8 cellular contexts compared by ENCODE assay signal in genomic region chr1:38873027-38873969, GRCh38. TPM values are rescaled to one million over a fixed set of nuclear protein-coding genes. Genes with fewer than 3 reads are reported as not detected.
A peak's percentile ranks its signal among the peaks of the same experiment; 100 is the strongest.
DNase-seq lines count a peak whose midpoint lies in the region; ATAC-seq and TF ChIP-seq lines count a peak whose summit lies in the region.

A gene with protein sequence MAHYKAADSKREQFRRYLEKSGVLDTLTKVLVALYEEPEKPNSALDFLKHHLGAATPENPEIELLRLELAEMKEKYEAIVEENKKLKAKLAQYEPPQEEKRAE (minus strand): TSS chr1:38873348. CDS start chr1:38873305, 43 bp downstream.

- intact Hi-C loops in left lung (cut with DNase I) = loop anchor here in 1 of 2 donors (10.0 kb wide), 1 partner anchor 212 kb away; no protein-coding TSS in a partner anchor

- H3K27me3 ChIP-seq in left lung = no peaks in the 10 kb centered on the region

- peak within 1 kb of the TSS; percentile 53 to 80 for H3K27ac ChIP-seq in left lung

- ATAC-seq in GM19372 (IDR thresholded peaks at IDR 0.05; ENCODE audit: low read depth, unreplicated experiment) (peak; percentile 96), HG03558 (IDR thresholded peaks at IDR 0.05; ENCODE audit: extremely low read depth, unreplicated experiment) (peak; percentile 93), left lung (peak; percentile 100)

- no peaks in the 10 kb centered on the region for H3K9me3 ChIP-seq in left lung

- peak in 1 of 2 donors; percentile 37 for TF ChIP-seq CTCF in left lung (IDR thresholded peaks at IDR 0.05)

- peak; percentile 73 to 98 (median 95) for DNase-seq in C1 segment of cervical spinal cord (lab: John Stamatoyannopoulos, UW)
- peak; percentile 76 for DNase-seq in NCI-H748 treated with DMSO at 0.1 percent for 48 hours (lab: John Stamatoyannopoulos, UW)
- DNase-seq in activated CD4-positive, alpha-beta T cell treated with anti-CD3 and anti-CD28 coated beads, Interleukin-2, amount 50 U/mL, for 24 hours (ENCODE audit: low read depth in 1 of 2, low spot score in 1 of 2) = peak; percentile 93 to 94
- DNase-seq in dermis blood vessel endothelial cell = peak; percentile 97
- DNase-seq in left lung = peak; percentile 97 to 99
- DNase-seq in stimulated activated CD4-positive, alpha-beta T cell treated with anti-CD3 and anti-CD28 coated beads, Interleukin-2, amount 100 ng/mL, for 48 hours = peak; percentile 95 to 96

- peaks cover 4 to 28% of the 10 kb centered on the region in 2 donors for H3K4me1 ChIP-seq in left lung

- H3K4me3 ChIP-seq in left lung = peak within 1 kb of the TSS; percentile 81 to 94

- H3K36me3 ChIP-seq in left lung = no peaks in the 10 kb centered on the region

RNA-seq across cellular contexts. Expression of the gene that starts here (rescaled TPM):
- total RNA-seq in dermis blood vessel endothelial cell = 11.4 and 14.7 TPM in 2 replicates
- total RNA-seq in left lung = 10 to 100 TPM; 16.1 to 22.4 TPM

Comparison
In these comparisons a context has a peak if more than half of its experiments do, and no peak if none do; other contexts are left out.
1. Peak in every context shown above with its lines: DNase-seq, ATAC-seq, H3K4me3 ChIP-seq and H3K27ac ChIP-seq.